In the genomic region with DNA sequence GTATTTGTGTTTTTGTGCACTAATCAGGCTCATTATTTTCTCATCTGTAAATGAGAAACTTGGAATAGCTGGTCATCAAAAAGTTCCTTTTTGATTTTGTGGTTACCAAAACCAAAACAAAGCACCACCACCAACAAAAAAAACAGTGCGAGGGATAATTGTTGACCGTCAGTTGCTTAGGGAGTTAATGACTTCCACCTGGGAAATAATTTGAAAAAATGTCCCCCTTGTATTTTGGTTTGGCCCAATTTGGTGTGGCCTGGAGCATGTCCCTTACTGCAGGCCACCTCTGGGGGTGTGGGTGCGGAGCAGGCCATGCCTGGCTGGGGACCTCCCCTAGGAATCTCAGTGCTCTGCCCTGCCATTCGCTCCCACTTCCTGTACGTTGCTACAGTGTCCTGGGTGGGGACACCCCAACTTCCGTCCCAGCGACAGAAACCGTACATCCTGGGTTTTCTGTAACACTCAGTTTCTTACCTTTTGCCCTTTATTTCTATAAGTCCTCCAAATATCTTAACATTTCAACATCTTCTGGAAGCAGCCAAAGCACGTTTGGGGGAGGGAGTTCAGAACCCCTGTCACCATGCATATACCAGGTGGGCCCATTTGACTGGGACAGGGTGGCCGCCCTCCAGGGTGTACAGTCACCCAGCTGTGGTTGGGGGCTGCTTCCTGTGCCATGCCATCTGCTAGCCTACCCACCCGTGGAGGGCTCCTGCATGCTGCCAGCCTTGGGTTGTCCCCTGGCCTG, we compare ENCODE assay signal across 11 cellular contexts. TPM values are rescaled to one million over a fixed set of nuclear protein-coding genes. Genes with fewer than 3 reads are reported as not detected.
DNase-seq lines count a peak whose midpoint lies in the region; ATAC-seq lines count a peak whose summit lies in the region.
"Had no signal": no experiment of that assay in that cellular context is flagged by ENCODE, and none has a peak within 500 bp of the region (broad histone marks: within the 10 kb centered on the region; RNA-seq: fewer than 3 reads in every experiment).

No MANE protein-coding gene starts in this region.

- peak; percentile 17 for DNase-seq in CD1c-positive myeloid dendritic cell (ENCODE audit: extremely low spot score)
- DNase-seq in mesenteric fat pad (ENCODE audit: low spot score): no peak
- no peak for DNase-seq in NCI-H2171 treated with DMSO at 0.1 percent for 48 hours (lab: John Stamatoyannopoulos, UW)
- no peak for DNase-seq in head of caudate nucleus
- no peak for DNase-seq in ACHN
- DNase-seq: cerebellar nuclear complex, testis had no signal

- ATAC-seq in GM19438 (IDR thresholded peaks at IDR 0.05; ENCODE audit: low read depth, unreplicated experiment) (peak; percentile 57), HG03460 (IDR thresholded peaks at IDR 0.05; ENCODE audit: unreplicated experiment) (peak; percentile 65)
- ATAC-seq: Panc1 had no signal

- in situ Hi-C loops in ACHN (cut with HindIII; ENCODE audit: low pct_ligation_motif_present, low pct_unique_long_range_greater_than_20kb, low sequenced_read_pairs): no loop called here

- intact Hi-C loops in head of caudate nucleus (cut with DNase I): no loop called here

- H3K27ac ChIP-seq in cingulate gyrus (ENCODE audit: low read depth, low read length): peak overlapping the region; percentile 31
- H3K27ac ChIP-seq: testis had no signal

RNA-seq across cellular contexts. Expression of a gene that starts 31.3 kb away (rescaled TPM):
- total RNA-seq in mesenteric fat pad: 39.7 TPM
